Comparison of ENCODE assay signal across 2 cellular contexts in the genomic region with DNA sequence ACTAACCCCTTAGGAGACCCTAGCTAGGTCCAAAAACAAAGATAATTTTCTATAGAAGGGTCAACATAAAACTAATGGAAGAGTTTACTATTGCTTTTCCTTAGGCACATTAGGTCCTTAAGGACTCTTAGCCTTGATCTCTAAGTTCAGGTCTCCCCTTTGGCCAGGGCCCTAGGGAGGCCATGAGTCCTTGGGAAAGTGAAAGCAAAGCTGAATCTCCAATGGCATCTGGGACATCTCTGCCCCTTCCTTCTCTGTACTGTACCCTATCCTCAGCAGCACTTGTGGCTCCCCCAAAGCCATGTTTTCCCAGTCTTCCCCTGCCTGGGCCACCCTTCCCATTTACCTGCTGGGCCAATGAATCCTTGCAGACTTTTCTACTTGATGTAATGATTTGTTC.
TF ChIP-seq lines count a peak whose summit lies in the region.

No MANE protein-coding gene starts in this region.

TF ChIP-seq in HEK293, 187 proteins besides CTCF, POLR2A, EP300 and RAD21 (continued from another document):
- TF ChIP-seq ZNF18 (tag by site-specific recombination; IDR thresholded peaks at IDR 0.05) (no peak), GLI2 (tag by site-specific recombination; IDR thresholded peaks at IDR 0.05; ENCODE audit: borderline replicate concordance, low read depth) (no peak), ZNF223 (tag by site-specific recombination; IDR thresholded peaks at IDR 0.05) (peak; percentile 77; the same call in 1 of the 2 replicates), ZNF23 (tag by site-specific recombination; IDR thresholded peaks at IDR 0.05; ENCODE audit: borderline replicate concordance) (no peak)

TF ChIP-seq in K562, 482 proteins besides CTCF, POLR2A, EP300 and RAD21 (continued from another document):
- TF ChIP-seq, protein P1, sequence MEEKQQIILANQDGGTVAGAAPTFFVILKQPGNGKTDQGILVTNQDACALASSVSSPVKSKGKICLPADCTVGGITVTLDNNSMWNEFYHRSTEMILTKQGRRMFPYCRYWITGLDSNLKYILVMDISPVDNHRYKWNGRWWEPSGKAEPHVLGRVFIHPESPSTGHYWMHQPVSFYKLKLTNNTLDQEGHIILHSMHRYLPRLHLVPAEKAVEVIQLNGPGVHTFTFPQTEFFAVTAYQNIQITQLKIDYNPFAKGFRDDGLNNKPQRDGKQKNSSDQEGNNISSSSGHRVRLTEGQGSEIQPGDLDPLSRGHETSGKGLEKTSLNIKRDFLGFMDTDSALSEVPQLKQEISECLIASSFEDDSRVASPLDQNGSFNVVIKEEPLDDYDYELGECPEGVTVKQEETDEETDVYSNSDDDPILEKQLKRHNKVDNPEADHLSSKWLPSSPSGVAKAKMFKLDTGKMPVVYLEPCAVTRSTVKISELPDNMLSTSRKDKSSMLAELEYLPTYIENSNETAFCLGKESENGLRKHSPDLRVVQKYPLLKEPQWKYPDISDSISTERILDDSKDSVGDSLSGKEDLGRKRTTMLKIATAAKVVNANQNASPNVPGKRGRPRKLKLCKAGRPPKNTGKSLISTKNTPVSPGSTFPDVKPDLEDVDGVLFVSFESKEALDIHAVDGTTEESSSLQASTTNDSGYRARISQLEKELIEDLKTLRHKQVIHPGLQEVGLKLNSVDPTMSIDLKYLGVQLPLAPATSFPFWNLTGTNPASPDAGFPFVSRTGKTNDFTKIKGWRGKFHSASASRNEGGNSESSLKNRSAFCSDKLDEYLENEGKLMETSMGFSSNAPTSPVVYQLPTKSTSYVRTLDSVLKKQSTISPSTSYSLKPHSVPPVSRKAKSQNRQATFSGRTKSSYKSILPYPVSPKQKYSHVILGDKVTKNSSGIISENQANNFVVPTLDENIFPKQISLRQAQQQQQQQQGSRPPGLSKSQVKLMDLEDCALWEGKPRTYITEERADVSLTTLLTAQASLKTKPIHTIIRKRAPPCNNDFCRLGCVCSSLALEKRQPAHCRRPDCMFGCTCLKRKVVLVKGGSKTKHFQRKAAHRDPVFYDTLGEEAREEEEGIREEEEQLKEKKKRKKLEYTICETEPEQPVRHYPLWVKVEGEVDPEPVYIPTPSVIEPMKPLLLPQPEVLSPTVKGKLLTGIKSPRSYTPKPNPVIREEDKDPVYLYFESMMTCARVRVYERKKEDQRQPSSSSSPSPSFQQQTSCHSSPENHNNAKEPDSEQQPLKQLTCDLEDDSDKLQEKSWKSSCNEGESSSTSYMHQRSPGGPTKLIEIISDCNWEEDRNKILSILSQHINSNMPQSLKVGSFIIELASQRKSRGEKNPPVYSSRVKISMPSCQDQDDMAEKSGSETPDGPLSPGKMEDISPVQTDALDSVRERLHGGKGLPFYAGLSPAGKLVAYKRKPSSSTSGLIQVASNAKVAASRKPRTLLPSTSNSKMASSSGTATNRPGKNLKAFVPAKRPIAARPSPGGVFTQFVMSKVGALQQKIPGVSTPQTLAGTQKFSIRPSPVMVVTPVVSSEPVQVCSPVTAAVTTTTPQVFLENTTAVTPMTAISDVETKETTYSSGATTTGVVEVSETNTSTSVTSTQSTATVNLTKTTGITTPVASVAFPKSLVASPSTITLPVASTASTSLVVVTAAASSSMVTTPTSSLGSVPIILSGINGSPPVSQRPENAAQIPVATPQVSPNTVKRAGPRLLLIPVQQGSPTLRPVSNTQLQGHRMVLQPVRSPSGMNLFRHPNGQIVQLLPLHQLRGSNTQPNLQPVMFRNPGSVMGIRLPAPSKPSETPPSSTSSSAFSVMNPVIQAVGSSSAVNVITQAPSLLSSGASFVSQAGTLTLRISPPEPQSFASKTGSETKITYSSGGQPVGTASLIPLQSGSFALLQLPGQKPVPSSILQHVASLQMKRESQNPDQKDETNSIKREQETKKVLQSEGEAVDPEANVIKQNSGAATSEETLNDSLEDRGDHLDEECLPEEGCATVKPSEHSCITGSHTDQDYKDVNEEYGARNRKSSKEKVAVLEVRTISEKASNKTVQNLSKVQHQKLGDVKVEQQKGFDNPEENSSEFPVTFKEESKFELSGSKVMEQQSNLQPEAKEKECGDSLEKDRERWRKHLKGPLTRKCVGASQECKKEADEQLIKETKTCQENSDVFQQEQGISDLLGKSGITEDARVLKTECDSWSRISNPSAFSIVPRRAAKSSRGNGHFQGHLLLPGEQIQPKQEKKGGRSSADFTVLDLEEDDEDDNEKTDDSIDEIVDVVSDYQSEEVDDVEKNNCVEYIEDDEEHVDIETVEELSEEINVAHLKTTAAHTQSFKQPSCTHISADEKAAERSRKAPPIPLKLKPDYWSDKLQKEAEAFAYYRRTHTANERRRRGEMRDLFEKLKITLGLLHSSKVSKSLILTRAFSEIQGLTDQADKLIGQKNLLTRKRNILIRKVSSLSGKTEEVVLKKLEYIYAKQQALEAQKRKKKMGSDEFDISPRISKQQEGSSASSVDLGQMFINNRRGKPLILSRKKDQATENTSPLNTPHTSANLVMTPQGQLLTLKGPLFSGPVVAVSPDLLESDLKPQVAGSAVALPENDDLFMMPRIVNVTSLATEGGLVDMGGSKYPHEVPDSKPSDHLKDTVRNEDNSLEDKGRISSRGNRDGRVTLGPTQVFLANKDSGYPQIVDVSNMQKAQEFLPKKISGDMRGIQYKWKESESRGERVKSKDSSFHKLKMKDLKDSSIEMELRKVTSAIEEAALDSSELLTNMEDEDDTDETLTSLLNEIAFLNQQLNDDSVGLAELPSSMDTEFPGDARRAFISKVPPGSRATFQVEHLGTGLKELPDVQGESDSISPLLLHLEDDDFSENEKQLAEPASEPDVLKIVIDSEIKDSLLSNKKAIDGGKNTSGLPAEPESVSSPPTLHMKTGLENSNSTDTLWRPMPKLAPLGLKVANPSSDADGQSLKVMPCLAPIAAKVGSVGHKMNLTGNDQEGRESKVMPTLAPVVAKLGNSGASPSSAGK (IDR thresholded peaks at IDR 0.05): no peak
- TF ChIP-seq NELFE (IDR thresholded peaks at IDR 0.05; ENCODE audit: insufficient read depth, insufficient read length): no peak
- no peak for TF ChIP-seq ZNF316 (IDR thresholded peaks at IDR 0.05)
- TF ChIP-seq KDM5B (IDR thresholded peaks at IDR 0.05; ENCODE audit: insufficient replicate concordance, low read depth, low read length): peak; percentile 22
